ENCODE assay signal across 29 cellular contexts in genomic region chr11:35798423-35798822, GRCh38.
DNase-seq lines count a peak whose midpoint lies in the region; ATAC-seq, FAIRE-seq and TF ChIP-seq lines count a peak whose summit lies in the region.
"Had no signal": no experiment of that assay in that cellular context is flagged by ENCODE, and none has a peak within 500 bp of the region (broad histone marks: within the 10 kb centered on the region; RNA-seq: fewer than 3 reads in every experiment).

No MANE protein-coding gene starts in this region.

- TF ChIP-seq RAD21 in A549 (conservative IDR thresholded peaks at IDR 0.05 in 1 of 2, IDR thresholded peaks at IDR 0.05 in 1 of 2), result no peak

- H3K27ac Mint-ChIP-seq in activated naive CD4-positive, alpha-beta T cell treated with anti-CD3 and anti-CD28 coated beads, Interleukin-2, amount 50 U/mL, for 72 hours, result no peak overlapping the region
- H3K27ac Mint-ChIP-seq: activated T-cell treated with anti-CD3 and anti-CD28 coated beads, Interleukin-2, amount 50 U/mL, for 24 hours; memory B cell; T-helper 17 cell had no signal

- H3K27me3 ChIP-seq in adipocyte (replicated peaks; ENCODE audit: control insufficient read depth, insufficient read depth, low read length), result no peaks in the 10 kb centered on the region
- H3K27me3 ChIP-seq in upper lobe of left lung, result no peaks in the 10 kb centered on the region
- H3K27me3 ChIP-seq: neutrophil, Peyer's patch, stomach, tibial nerve had no signal

- H3K4me1 ChIP-seq in A549, result peaks cover 41% of the 10 kb centered on the region
- H3K4me1 ChIP-seq in adipocyte (ENCODE audit: control insufficient read depth, insufficient read depth, low read length), result peaks cover 12% of the 10 kb centered on the region
- H3K4me1 ChIP-seq in upper lobe of left lung, result peaks cover 0 to 10% (median 2%) of the 10 kb centered on the region in 4 donors
- H3K4me1 ChIP-seq: prostate gland had no signal

- peak overlapping the region; percentile 60 for H3K4me2 ChIP-seq in A549

- CTCF ChIA-PET in A549 (lab: Yijun Ruan, JAX), result interaction anchor here (0.6 to 1.7 kb wide), 6 partner anchors 10 to 1038 kb away, joined by 3 to 7 read pairs (median 4); no protein-coding TSS in a partner anchor

- DNase-seq in A549 (ENCODE audit: low read depth in 1 of 2, low spot score in 1 of 2) (no peak), HCEC 1CT (peak; percentile 15), adipocyte (ENCODE audit: low read depth) (peak; percentile 41), fibroblast of pulmonary artery (ENCODE audit: low read depth) (peak; percentile 18), Kasumi-1 (lab: John Stamatoyannopoulos, UW) (no peak), upper lobe of left lung (no peak)
- DNase-seq in activated naive CD4-positive, alpha-beta T cell treated with anti-CD3 and anti-CD28 coated beads, Interleukin-2, amount 50 U/mL, for 72 hours (ENCODE audit: low spot score in 2 of 2), result no peak
- DNase-seq in activated CD4-positive, alpha-beta T cell treated with anti-CD3 and anti-CD28 coated beads, Interleukin-2, amount 50 U/mL, for 4 hours, result no peak
- DNase-seq: activated CD8-positive, alpha-beta memory T cell treated with anti-CD3 and anti-CD28 coated beads for 24 hours; activated naive CD4-positive, alpha-beta T cell; activated T-cell treated with anti-CD3 and anti-CD28 coated beads, Interleukin-2, amount 50 U/mL, for 24 hours; amniotic stem cell; Calu3; cortex of kidney; DND-41; head of caudate nucleus; KBM-7; left cardiac atrium; NCI-H146; Peyer's patch; stimulated activated CD4-positive, alpha-beta T cell treated with anti-CD3 and anti-CD28 coated beads, Interleukin-15, amount 100 ng/mL, for 24 hours; stomach; T-helper 17 cell had no signal

- peaks cover 25 to 28% of the 10 kb centered on the region in 2 donors for H3K36me3 Mint-ChIP-seq in activated naive CD4-positive, alpha-beta T cell treated with anti-CD3 and anti-CD28 coated beads, Interleukin-2, amount 50 U/mL, for 72 hours

- H3K4me3 ChIP-seq in A549, result no peak overlapping the region
- no peak overlapping the region for H3K4me3 ChIP-seq in adipocyte (ENCODE audit: low read length)
- no peak overlapping the region for H3K4me3 ChIP-seq in fibroblast of pulmonary artery (replicated peaks; ENCODE audit: low read depth, low read length)
- no peak overlapping the region for H3K4me3 ChIP-seq in upper lobe of left lung
- H3K4me3 ChIP-seq: cardiac muscle cell, Peyer's patch, prostate gland, stomach, tibial nerve had no signal

- POLR2A ChIA-PET in A549 (lab: Yijun Ruan, JAX), result no interaction called here

- no peak overlapping the region for H3K9ac ChIP-seq in adipocyte (ENCODE audit: low read length)

- peaks cover 0 to 9% of the 10 kb centered on the region in 2 donors for H3K9me3 Mint-ChIP-seq in activated naive CD4-positive, alpha-beta T cell treated with anti-CD3 and anti-CD28 coated beads, Interleukin-2, amount 50 U/mL, for 72 hours
- H3K9me3 Mint-ChIP-seq: activated T-cell treated with anti-CD3 and anti-CD28 coated beads, Interleukin-2, amount 50 U/mL, for 24 hours had no signal

- TF ChIP-seq EP300 in A549 (IDR thresholded peaks at IDR 0.05), result no peak
- no peak for TF ChIP-seq EP300 in upper lobe of left lung (IDR thresholded peaks at IDR 0.05)

- H3K9me3 ChIP-seq in A549 (no peaks in the 10 kb centered on the region), adipocyte (ENCODE audit: control insufficient read depth, low read length) (no peaks in the 10 kb centered on the region), upper lobe of left lung (no peaks in the 10 kb centered on the region)
- H3K9me3 ChIP-seq: neutrophil, Peyer's patch, prostate gland, stomach, tibial nerve had no signal

- TF ChIP-seq CTCF in A549 (IDR thresholded peaks at IDR 0.05) (no peak), fibroblast of pulmonary artery (IDR thresholded peaks at IDR 0.05; ENCODE audit: low read length, missing control alignments) (no peak), upper lobe of left lung (IDR thresholded peaks at IDR 0.05) (no peak)

- TF ChIP-seq POLR2A in A549 (IDR thresholded peaks at IDR 0.05; ENCODE audit: low read length) (no peak), upper lobe of left lung (IDR thresholded peaks at IDR 0.05) (no peak)

- FAIRE-seq in A549 (lab: Jason Lieb, UNC), result no peak
- FAIRE-seq: GM12892 had no signal

- H3K27ac ChIP-seq in A549 (peak overlapping the region in 1 of 2 experiments; percentile 27; a peak in 2 of 6 replicates), upper lobe of left lung (no peak overlapping the region)
- H3K27ac ChIP-seq: cardiac muscle cell, neutrophil, Peyer's patch, prostate gland, stomach, tibial nerve had no signal

- ATAC-seq in A549 (peak in 1 of 2 experiments; percentile 41; a peak in 2 of 6 replicates), upper lobe of left lung (ENCODE audit: low FRiP score in 2 of 2) (no peak)
- no peak for ATAC-seq in activated naive CD4-positive, alpha-beta T cell treated with anti-CD3 and anti-CD28 coated beads, Interleukin-2, amount 50 U/mL, for 72 hours
- ATAC-seq: left cardiac atrium, T-helper 17 cell had no signal

- H3K36me3 ChIP-seq in adipocyte (ENCODE audit: control insufficient read depth, insufficient read depth, low read length, severe bottlenecking) (no peaks in the 10 kb centered on the region), upper lobe of left lung (no peaks in the 10 kb centered on the region)
- H3K36me3 ChIP-seq: cardiac muscle cell, neutrophil, Peyer's patch, prostate gland, stomach, tibial nerve had no signal

TF ChIP-seq in A549, 52 proteins besides CTCF, POLR2A, EP300 and RAD21:
- TF ChIP-seq FOSL2 (IDR thresholded peaks at IDR 0.05), result no peak
- TF ChIP-seq FOSL2 (CRISPR knock-in tag; IDR thresholded peaks at IDR 0.05), result peak; percentile 57; the same call in 1 of the 2 replicates
- TF ChIP-seq CHD4 (IDR thresholded peaks at IDR 0.05; ENCODE audit: borderline replicate concordance), result no peak
TF ChIP-seq in A549: peak in this region for 1.

Comparison
In these comparisons a context has a peak if more than half of its experiments do, and no peak if none do; other contexts are left out.
1. DNase-seq: peak in HCEC 1CT (single experiment), adipocyte (single experiment) and fibroblast of pulmonary artery (single experiment); none in A549 (0 of 2), activated naive CD4-positive, alpha-beta T cell treated with anti-CD3 and anti-CD28 coated beads, Interleukin-2, amount 50 U/mL, for 72 hours (0 of 2), activated CD4-positive, alpha-beta T cell treated with anti-CD3 and anti-CD28 coated beads, Interleukin-2, amount 50 U/mL, for 4 hours (0 of 2), Kasumi-1 (0 of 2) and upper lobe of left lung (0 of 2).